ENCODE assay signal across 8 cellular contexts in genomic region chr11:111911563-111912401, GRCh38. TPM values are rescaled to one million over a fixed set of nuclear protein-coding genes. Genes with fewer than 3 reads are reported as not detected.
A peak's percentile ranks its signal among the peaks of the same experiment; 100 is the strongest.
DNase-seq lines count a peak whose midpoint lies in the region; ATAC-seq and TF ChIP-seq lines count a peak whose summit lies in the region.

CRYAB (minus strand) TSS chr11:111911770; CDS start chr11:111911724, 46 bp downstream.

- peak within 1 kb of the TSS; percentile 36; the same call in 1 of the 2 replicates for H3K9ac ChIP-seq in iPS-20b (ENCODE audit: low read depth, low read length)
- no peak within 1 kb of the TSS for H3K9ac ChIP-seq in Karpas-422 (ENCODE audit: low read length)

- peak; percentile 33 for DNase-seq in H4 (ENCODE audit: low spot score)
- DNase-seq in breast epithelium (ENCODE audit: low spot score in 2 of 2) = peak; percentile 81 to 96
- DNase-seq in skeletal muscle cell (ENCODE audit: low read depth) = peak; percentile 85
- DNase-seq in activated CD4-positive, CD25-positive, alpha-beta regulatory T cell treated with anti-CD3 and anti-CD28 coated beads, Interleukin-2, amount 50 U/mL, for 72 hours = no peak
- DNase-seq in Karpas-422 = no peak
- no peak for DNase-seq in activated CD8-positive, alpha-beta memory T cell treated with anti-CD3 and anti-CD28 coated beads, Interleukin-2, amount 50 U/mL, for 4 hours

- no peak for TF ChIP-seq CTCF in breast epithelium (IDR thresholded peaks at IDR 0.05)

- H3K9me2 ChIP-seq in Karpas-422 (replicated peaks; ENCODE audit: insufficient read depth, low read length) = no peaks in the 10 kb centered on the region

- H3K27ac ChIP-seq in breast epithelium = peak within 1 kb of the TSS; percentile 96 to 97
- no peak within 1 kb of the TSS for H3K27ac ChIP-seq in iPS-20b (ENCODE audit: low read length)
- no peak within 1 kb of the TSS for H3K27ac ChIP-seq in Karpas-422 (ENCODE audit: low read length)

- H3K4me2 ChIP-seq in Karpas-422 (ENCODE audit: low read depth, low read length, poor library complexity, severe bottlenecking) = no peak within 1 kb of the TSS

- H3K79me2 ChIP-seq in Karpas-422 (ENCODE audit: low read length) = no peaks in the 10 kb centered on the region

- no peak within 1 kb of the TSS for H2AFZ ChIP-seq in Karpas-422 (ENCODE audit: low read length)

- H3K27me3 ChIP-seq in breast epithelium (no peaks in the 10 kb centered on the region), iPS-20b (ENCODE audit: insufficient read depth, low read length) (no peaks in the 10 kb centered on the region), Karpas-422 (ENCODE audit: low read length) (no peaks in the 10 kb centered on the region)

- H3K4me1 ChIP-seq in breast epithelium (no peaks in the 10 kb centered on the region), iPS-20b (ENCODE audit: insufficient read depth, low read length) (peaks cover 6% of the 10 kb centered on the region), Karpas-422 (ENCODE audit: low read length) (no peaks in the 10 kb centered on the region)

- H3K9me3 ChIP-seq in breast epithelium = no peaks in the 10 kb centered on the region
- H3K9me3 ChIP-seq in iPS-20b (ENCODE audit: insufficient read depth, low read depth, low read length) = no peaks in the 10 kb centered on the region
- no peaks in the 10 kb centered on the region for H3K9me3 ChIP-seq in Karpas-422 (ENCODE audit: low read length)

- ATAC-seq in GM21390 (IDR thresholded peaks at IDR 0.05; ENCODE audit: unreplicated experiment) = no peak

- H4K20me1 ChIP-seq in Karpas-422 (ENCODE audit: insufficient read depth, low read depth, low read length) = no peaks in the 10 kb centered on the region

- intact Hi-C loops in breast epithelium (cut with DNase I; ENCODE audit: low total_unique reads) = no loop called here

- H3K36me3 ChIP-seq in breast epithelium = no peaks in the 10 kb centered on the region
- no peaks in the 10 kb centered on the region for H3K36me3 ChIP-seq in iPS-20b (ENCODE audit: insufficient read depth, low read depth, low read length)
- no peaks in the 10 kb centered on the region for H3K36me3 ChIP-seq in Karpas-422 (ENCODE audit: insufficient read depth, low read length)

- peak within 1 kb of the TSS; percentile 61 to 78 (median 63) for H3K4me3 ChIP-seq in breast epithelium
- H3K4me3 ChIP-seq in iPS-20b (ENCODE audit: low read length) = no peak within 1 kb of the TSS
- H3K4me3 ChIP-seq in skeletal muscle cell (ENCODE audit: low read depth, low read length) = peak within 1 kb of the TSS; percentile 10
- H3K4me3 ChIP-seq in Karpas-422 (ENCODE audit: low read length) = no peak within 1 kb of the TSS

- no peak for TF ChIP-seq POLR2A in breast epithelium (IDR thresholded peaks at IDR 0.05)

RNA-seq across cellular contexts. Expression of gene CRYAB, which starts in this region (rescaled TPM):
- 0.15 TPM in 1 of 2 replicates, not detected in the other for total RNA-seq in H4 (2014; rRNA removed; shearing (Covaris generic))
- 100 to 1,000 TPM; 132 to 299 (median 271) TPM for total RNA-seq in breast epithelium
- total RNA-seq in Karpas-422 (2014; rRNA removed; shearing (Covaris generic); ENCODE audit: low replicate concordance) = not detected in 2 replicates

Comparison
In these comparisons a context has a peak if more than half of its experiments do, and no peak if none do; other contexts are left out.
1. RNA of gene CRYAB (total RNA-seq): 132 to 299 TPM in breast epithelium; 0.15 TPM in H4 and not detected in Karpas-422; every median in the first group is over 100 times any median in the second.
2. Peak in DNase-seq in H4; RNA of the gene not detected or under 1 TPM.
3. DNase-seq: peak in breast epithelium (2 of 2) and skeletal muscle cell (single experiment); none in activated CD4-positive, CD25-positive, alpha-beta regulatory T cell treated with anti-CD3 and anti-CD28 coated beads, Interleukin-2, amount 50 U/mL, for 72 hours (single experiment), Karpas-422 (single experiment) and activated CD8-positive, alpha-beta memory T cell treated with anti-CD3 and anti-CD28 coated beads, Interleukin-2, amount 50 U/mL, for 4 hours (single experiment).
4. H3K27ac ChIP-seq: peak in breast epithelium (2 of 2); none in iPS-20b (single experiment) and Karpas-422 (single experiment).
5. H3K4me3 ChIP-seq: peak in breast epithelium (3 of 3) and skeletal muscle cell (single experiment); none in iPS-20b (single experiment) and Karpas-422 (single experiment).